In genomic region chrX:20965270-20966044, GRCh38 we compare ENCODE assay signal across 1 cellular context.
TF ChIP-seq lines count a peak whose summit lies in the region.

No MANE protein-coding gene starts in this region.

TF ChIP-seq in SK-N-SH treated with all-trans-retinoic acid at 6 μM for 48 hours, 23 proteins besides CTCF, POLR2A, EP300 and RAD21 (continued from another document):
- TF ChIP-seq, protein P1, sequence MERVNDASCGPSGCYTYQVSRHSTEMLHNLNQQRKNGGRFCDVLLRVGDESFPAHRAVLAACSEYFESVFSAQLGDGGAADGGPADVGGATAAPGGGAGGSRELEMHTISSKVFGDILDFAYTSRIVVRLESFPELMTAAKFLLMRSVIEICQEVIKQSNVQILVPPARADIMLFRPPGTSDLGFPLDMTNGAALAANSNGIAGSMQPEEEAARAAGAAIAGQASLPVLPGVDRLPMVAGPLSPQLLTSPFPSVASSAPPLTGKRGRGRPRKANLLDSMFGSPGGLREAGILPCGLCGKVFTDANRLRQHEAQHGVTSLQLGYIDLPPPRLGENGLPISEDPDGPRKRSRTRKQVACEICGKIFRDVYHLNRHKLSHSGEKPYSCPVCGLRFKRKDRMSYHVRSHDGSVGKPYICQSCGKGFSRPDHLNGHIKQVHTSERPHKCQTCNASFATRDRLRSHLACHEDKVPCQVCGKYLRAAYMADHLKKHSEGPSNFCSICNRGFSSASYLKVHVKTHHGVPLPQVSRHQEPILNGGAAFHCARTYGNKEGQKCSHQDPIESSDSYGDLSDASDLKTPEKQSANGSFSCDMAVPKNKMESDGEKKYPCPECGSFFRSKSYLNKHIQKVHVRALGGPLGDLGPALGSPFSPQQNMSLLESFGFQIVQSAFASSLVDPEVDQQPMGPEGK (CRISPR knock-in tag; IDR thresholded peaks at IDR 0.05; ENCODE audit: borderline replicate concordance) = no peak
- TF ChIP-seq CSDC2 (CRISPR knock-in tag; IDR thresholded peaks at IDR 0.05) (no peak), TCF4 (CRISPR knock-in tag; IDR thresholded peaks at IDR 0.05; ENCODE audit: borderline replicate concordance) (no peak), ZNF565 (CRISPR knock-in tag; conservative IDR thresholded peaks at IDR 0.05; ENCODE audit: low read depth) (no peak), ZC3H10 (CRISPR knock-in tag; IDR thresholded peaks at IDR 0.05) (no peak), BACH2 (CRISPR knock-in tag; IDR thresholded peaks at IDR 0.05; ENCODE audit: borderline replicate concordance) (no peak), ISL1 (CRISPR knock-in tag; IDR thresholded peaks at IDR 0.05) (no peak), TSHZ2 (CRISPR knock-in tag; IDR thresholded peaks at IDR 0.05) (no peak), ZFP30 (CRISPR knock-in tag; IDR thresholded peaks at IDR 0.05) (no peak), OSR1 (CRISPR knock-in tag; IDR thresholded peaks at IDR 0.05) (no peak), ZFP3 (CRISPR knock-in tag; IDR thresholded peaks at IDR 0.05) (no peak), ARNTL (CRISPR knock-in tag; IDR thresholded peaks at IDR 0.05; ENCODE audit: borderline replicate concordance, low read depth) (no peak), GLIS3 (CRISPR knock-in tag; IDR thresholded peaks at IDR 0.05) (no peak), SNAI2 (CRISPR knock-in tag; IDR thresholded peaks at IDR 0.05) (no peak)
- TF ChIP-seq, protein P2, sequence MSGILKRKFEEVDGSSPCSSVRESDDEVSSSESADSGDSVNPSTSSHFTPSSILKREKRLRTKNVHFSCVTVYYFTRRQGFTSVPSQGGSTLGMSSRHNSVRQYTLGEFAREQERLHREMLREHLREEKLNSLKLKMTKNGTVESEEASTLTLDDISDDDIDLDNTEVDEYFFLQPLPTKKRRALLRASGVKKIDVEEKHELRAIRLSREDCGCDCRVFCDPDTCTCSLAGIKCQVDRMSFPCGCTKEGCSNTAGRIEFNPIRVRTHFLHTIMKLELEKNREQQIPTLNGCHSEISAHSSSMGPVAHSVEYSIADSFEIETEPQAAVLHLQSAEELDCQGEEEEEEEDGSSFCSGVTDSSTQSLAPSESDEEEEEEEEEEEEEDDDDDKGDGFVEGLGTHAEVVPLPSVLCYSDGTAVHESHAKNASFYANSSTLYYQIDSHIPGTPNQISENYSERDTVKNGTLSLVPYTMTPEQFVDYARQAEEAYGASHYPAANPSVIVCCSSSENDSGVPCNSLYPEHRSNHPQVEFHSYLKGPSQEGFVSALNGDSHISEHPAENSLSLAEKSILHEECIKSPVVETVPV (CRISPR knock-in tag; IDR thresholded peaks at IDR 0.05) = no peak
TF ChIP-seq in SK-N-SH treated with all-trans-retinoic acid at 6 μM for 48 hours: peak in this region for 0.
